Comparison of ENCODE assay signal across 10 cellular contexts in genomic region chrX:151902813-151903591, GRCh38. TPM values are rescaled to one million over a fixed set of nuclear protein-coding genes. Genes with fewer than 3 reads are reported as not detected.
DNase-seq lines count a peak whose midpoint lies in the region; ATAC-seq, FAIRE-seq and TF ChIP-seq lines count a peak whose summit lies in the region.
"Had no signal": no experiment of that assay in that cellular context is flagged by ENCODE, and none has a peak within 500 bp of the region (broad histone marks: within the 10 kb centered on the region; RNA-seq: fewer than 3 reads in every experiment).

No MANE protein-coding gene starts in this region.

- no peaks in the 10 kb centered on the region for H3K9me1 ChIP-seq in K562 (ENCODE audit: control insufficient read depth, insufficient read depth, low read length)

- no peak overlapping the region for H3K4me2 ChIP-seq in K562 (ENCODE audit: insufficient read depth, low read length)

- peak; percentile 62 for DNase-seq in HS-27A (ENCODE audit: low read depth)
- DNase-seq in K562 (ENCODE audit: extremely low read depth in 1 of 4, low spot score in 3 of 4), result peak in 1 of 4 experiments; percentile 7
- DNase-seq in islet precursor cell, result peak; percentile 87
- DNase-seq in testis, result peak; percentile 19
- no peak for DNase-seq in stimulated activated naive CD4-positive, alpha-beta T cell treated with Interleukin-2 at 50 U/mL for 16 hours (lab: John Stamatoyannopoulos, UW)
- DNase-seq in activated naive CD4-positive, alpha-beta T cell treated with anti-CD3 and anti-CD28 coated beads, Interleukin-2, amount 50 U/mL, for 16 hours, result no peak
- DNase-seq in stimulated activated CD4-positive, alpha-beta T cell treated with anti-CD3 and anti-CD28 coated beads, Interleukin-4, amount 100 ng/mL, for 24 hours, result no peak
- no peak for DNase-seq in NOMO-1 (lab: John Stamatoyannopoulos, UW; ENCODE audit: unreplicated experiment in 2 of 2)
- DNase-seq: NCI-H1092 treated with DMSO at 0.1 percent for 48 hours had no signal

- FAIRE-seq in K562 (lab: Jason Lieb, UNC), result no peak

- H3K4me3 ChIP-seq in K562 (no peak overlapping the region), testis (no peak overlapping the region)
- H3K4me3 ChIP-seq: SK-N-MC had no signal

- BruUV-seq in K562 (replicated peaks; lab: Mats Ljungman, UMichigan), result no TSS peak

- no peaks in the 10 kb centered on the region for H3K4me1 ChIP-seq in K562 (replicated peaks in 1 of 2; ENCODE audit: control insufficient read depth in 2 of 2, insufficient read depth in 2 of 2, low read length in 2 of 2)
- no peaks in the 10 kb centered on the region for H3K4me1 ChIP-seq in testis

- TF ChIP-seq CTCF in K562 (IDR thresholded peaks at IDR 0.05 in 2 of 3, conservative IDR thresholded peaks at IDR 0.05 in 1 of 3; ENCODE audit: insufficient read depth in 2 of 3, low read depth in 1 of 3, low read length in 3 of 3), result no peak
- no peak for TF ChIP-seq CTCF in testis (IDR thresholded peaks at IDR 0.05)

- H3K27ac ChIP-seq in K562 (ENCODE audit: extremely low read depth, low read depth, low read length), result no peak overlapping the region
- no peak overlapping the region for H3K27ac ChIP-seq in testis
- H3K27ac ChIP-seq: SK-N-MC had no signal

- no peaks in the 10 kb centered on the region for H3K27me3 ChIP-seq in K562 (ENCODE audit: control insufficient read depth in 2 of 2, insufficient read depth in 2 of 2, low read length in 2 of 2)
- no peaks in the 10 kb centered on the region for H3K27me3 ChIP-seq in testis

- TF ChIP-seq RAD21 in K562 (CRISPR knock-in tag; conservative IDR thresholded peaks at IDR 0.05 in 1 of 2, IDR thresholded peaks at IDR 0.05 in 1 of 2), result no peak

- in situ Hi-C loops in K562 (cut with MboI), result no loop called here

- 48% methylated on average over 5 of the region's 6 CpGs for WGBS in K562 (ENCODE audit: insufficient coverage, low coverage, missing lambda C conversion rate)
- 59 to 84% methylated on average over 3 to 6 of the region's 6 CpGs for WGBS in testis, 2 donors

- TF ChIP-seq POLR2A in K562 (conservative IDR thresholded peaks at IDR 0.05) (no peak), testis (IDR thresholded peaks at IDR 0.05) (no peak)

- intact Hi-C loops in K562 (cut with micrococcal nuclease), result no loop called here
- intact Hi-C loops in testis (cut with DNase I; ENCODE audit: low total_unique reads), result no loop called here

- POLR2A ChIA-PET in K562 (lab: Yijun Ruan, JAX), result no interaction called here

- no peaks in the 10 kb centered on the region for H4K20me1 ChIP-seq in K562 (replicated peaks; ENCODE audit: control insufficient read depth, insufficient read depth, low read length)

- peak overlapping the region; percentile 52; the same call in 1 of the 2 replicates for H2AFZ ChIP-seq in K562 (ENCODE audit: low read depth, low read length)

- CTCF ChIA-PET in K562 (lab: Yijun Ruan, JAX; ENCODE audit: low intra/inter-chr PET ratio), result no interaction called here

- no peak overlapping the region for H3K9ac ChIP-seq in K562 (ENCODE audit: insufficient read depth in 1 of 2, low read depth in 2 of 2, low read length in 2 of 2)

- H3K9me3 ChIP-seq in K562 (replicated peaks; ENCODE audit: control insufficient read depth, insufficient read depth, low read depth, low read length), result no peaks in the 10 kb centered on the region
- no peaks in the 10 kb centered on the region for H3K9me3 ChIP-seq in testis

- H3K36me3 ChIP-seq in K562 (ENCODE audit: control insufficient read depth, insufficient read depth, low read length), result no peaks in the 10 kb centered on the region
- no peaks in the 10 kb centered on the region for H3K36me3 ChIP-seq in testis (ENCODE audit: low read depth, missing control alignments)

- no peak for TF ChIP-seq EP300 in K562 (IDR thresholded peaks at IDR 0.05; ENCODE audit: low read length)

- H3K79me2 ChIP-seq in K562 (ENCODE audit: control insufficient read depth, insufficient read depth, low read length), result no peaks in the 10 kb centered on the region

- ATAC-seq in K562, result no peak; the same call in 2 of the 3 replicates

TF ChIP-seq in K562, 482 proteins besides CTCF, POLR2A, EP300 and RAD21 (continues in another document):
- no peak for TF ChIP-seq YY1 (IDR thresholded peaks at IDR 0.05; ENCODE audit: borderline replicate concordance in 1 of 3, control insufficient read depth in 1 of 3, extremely low read depth in 1 of 3, insufficient read depth in 3 of 3, insufficient read length in 1 of 3, insufficient replicate concordance in 2 of 3, low read depth in 1 of 3, low read length in 2 of 3)
- no peak for TF ChIP-seq ZNF347 (CRISPR knock-in tag; IDR thresholded peaks at IDR 0.05; ENCODE audit: low read depth)
- no peak for TF ChIP-seq NFE2L1 (tag; IDR thresholded peaks at IDR 0.05; ENCODE audit: borderline replicate concordance, low read depth)
- TF ChIP-seq RUNX1 (IDR thresholded peaks at IDR 0.05; ENCODE audit: low read depth), result no peak
- TF ChIP-seq ZNF707 (CRISPR knock-in tag; conservative IDR thresholded peaks at IDR 0.05), result no peak
- no peak for TF ChIP-seq POLR2G (IDR thresholded peaks at IDR 0.05; ENCODE audit: low read depth, low read length)
- no peak for TF ChIP-seq KLF1 (tag; IDR thresholded peaks at IDR 0.05)
- TF ChIP-seq JUND (IDR thresholded peaks at IDR 0.05; ENCODE audit: borderline replicate concordance, low read depth, low read length), result peak; percentile 79
- TF ChIP-seq JUND (tag; IDR thresholded peaks at IDR 0.05; ENCODE audit: borderline replicate concordance, low read depth, low read length), result peak; percentile 68; the same call in 2 of the 3 replicates
- TF ChIP-seq RBM22 (IDR thresholded peaks at IDR 0.05; ENCODE audit: low read depth, low read length, poor library complexity, severe bottlenecking), result no peak
- no peak for TF ChIP-seq SMAD2 (IDR thresholded peaks at IDR 0.05; ENCODE audit: low read depth, low read length)
- TF ChIP-seq NCOA4 (IDR thresholded peaks at IDR 0.05; ENCODE audit: partially characterized antibody), result no peak
- TF ChIP-seq IRF2 (CRISPR knock-in tag; IDR thresholded peaks at IDR 0.05), result no peak
- TF ChIP-seq ZNF395 (CRISPR knock-in tag; IDR thresholded peaks at IDR 0.05), result 0 out of 2 replicates have a peak, but pooled peaks have one; percentile 23
- TF ChIP-seq ZSCAN32 (CRISPR knock-in tag; IDR thresholded peaks at IDR 0.05), result no peak
- no peak for TF ChIP-seq PHF21A (IDR thresholded peaks at IDR 0.05; ENCODE audit: borderline replicate concordance, low read depth)
- no peak for TF ChIP-seq E2F1 (CRISPR knock-in tag; IDR thresholded peaks at IDR 0.05)
- TF ChIP-seq KHSRP (IDR thresholded peaks at IDR 0.05), result no peak
- no peak for TF ChIP-seq GABPB1 (CRISPR knock-in tag; IDR thresholded peaks at IDR 0.05)
- TF ChIP-seq TSC22D4 (tag; IDR thresholded peaks at IDR 0.05), result no peak
- TF ChIP-seq ZNF384 (IDR thresholded peaks at IDR 0.05; ENCODE audit: low read depth, low read length), result no peak

RNA-seq across cellular contexts. Expression of gene MAGEA4, which starts 9.7 kb away (rescaled TPM):
- total RNA-seq in K562 (2011; cell fraction: chromatin; rRNA removed; ENCODE audit: low replicate concordance), result not detected in 2 replicates
- total RNA-seq in K562 (2011; cell fraction: nucleolus; rRNA removed), result not detected in 2 replicates
- total RNA-seq in K562 (2011; cell fraction: nucleoplasm; rRNA removed), result not detected in 2 replicates
- total RNA-seq in K562 (2014; rRNA removed) (0.50 and 0.90 TPM in 2 replicates), K562 (2014; rRNA removed; fragmentation: Illumina TruSeq; extraction: Trizol) (0.67 and 0.95 TPM in 2 replicates), K562 (2015; rRNA removed; fragmentation: Illumina TruSeq; extraction: Trizol) (0.53 and 0.69 TPM in 2 replicates), K562 (2021) (0.40 and 0.62 TPM in 2 replicates), testis (10 to 100 TPM; 43.4 to 59.3 TPM)
- polyA plus RNA-seq in K562 (2011; rRNA removed) (0.18 and 0.42 TPM in 2 replicates), K562 (2014; fragmentation: Illumina TruSeq; extraction: Trizol) (0.84 and 1.1 TPM in 2 replicates), K562 (2014; fragmentation: Nextera tagmentation; extraction: Ambion mirVana) (1 to 10 TPM in 1 of 2 experiments, under 1 TPM in 1; 0.93 to 1.9 TPM), K562 (2014; rRNA removed) (0.60 and 0.70 TPM in 2 replicates), testis (ENCODE audit: insufficient read depth, low read depth, low replicate concordance) (52.3 TPM)
- 0.19 and 0.60 TPM in 2 replicates for polyA plus RNA-seq in K562 (2011; cell fraction: cytosol; rRNA removed)
- 0.11 and 0.13 TPM in 2 replicates for polyA plus RNA-seq in K562 (2011; cell fraction: nucleus; rRNA removed)
- polyA plus RNA-seq in K562 (2012), result 1.6 and 4.4 TPM in 2 replicates
- polyA minus RNA-seq in K562 (2011; rRNA and poly(A)+ RNA removed), result 0.35 TPM in 1 of 2 replicates, not detected in the other
- polyA minus RNA-seq in K562 (2011; cell fraction: cytosol; rRNA and poly(A)+ RNA removed), result not detected in 2 replicates
- polyA minus RNA-seq in K562 (2011; cell fraction: nucleus; rRNA and poly(A)+ RNA removed), result not detected in 2 replicates

Comparison
In these comparisons a context has a peak if more than half of its experiments do, and no peak if none do; other contexts are left out.
1. DNase-seq: peak in HS-27A (single experiment), islet precursor cell (single experiment) and testis (single experiment); none in stimulated activated naive CD4-positive, alpha-beta T cell treated with Interleukin-2 at 50 U/mL for 16 hours (single experiment), activated naive CD4-positive, alpha-beta T cell treated with anti-CD3 and anti-CD28 coated beads, Interleukin-2, amount 50 U/mL, for 16 hours (single experiment), stimulated activated CD4-positive, alpha-beta T cell treated with anti-CD3 and anti-CD28 coated beads, Interleukin-4, amount 100 ng/mL, for 24 hours (single experiment) and NOMO-1 (0 of 2).
2. RNA of gene MAGEA4, which starts 9.7 kb away (total RNA-seq): 43.4 to 59.3 TPM in testis; 0.40 to 0.95 TPM in K562; every median in the first group is over 10 times any median in the second.